ENCODE assay signal across 24 cellular contexts in genomic region chr9:133389562-133389961, GRCh38. TPM values are rescaled to one million over a fixed set of nuclear protein-coding genes. Genes with fewer than 3 reads are reported as not detected.
DNase-seq lines count a peak whose midpoint lies in the region; ATAC-seq lines count a peak whose summit lies in the region.
"Had no signal": no experiment of that assay in that cellular context is flagged by ENCODE, and none has a peak within 500 bp of the region (broad histone marks: within the 10 kb centered on the region; RNA-seq: fewer than 3 reads in every experiment).

No MANE protein-coding gene starts in this region.

- WGBS in neuronal stem cell (ENCODE audit: extremely low coverage in 2 of 2, insufficient read length in 2 of 2, insufficient replicate concordance in 1 of 2), 2 donors: no CpG with 5 or more reads among the region's 13 CpGs

- ATAC-seq in HG02981 (IDR thresholded peaks at IDR 0.05; ENCODE audit: unreplicated experiment) (no peak), GM18867 (IDR thresholded peaks at IDR 0.05; ENCODE audit: unreplicated experiment) (no peak)
- ATAC-seq: GM12878 had no signal

- no peak overlapping the region for H2BK120ac ChIP-seq in neuronal stem cell (ENCODE audit: low read depth, low read length)

- H2BK15ac ChIP-seq in neuronal stem cell (ENCODE audit: low read length): peak overlapping the region; percentile 58

- H3K23ac ChIP-seq in neuronal stem cell (ENCODE audit: low read depth, low read length, poor library complexity): no peak overlapping the region

- H2AFZ ChIP-seq in neuronal stem cell (ENCODE audit: low read length): no peak overlapping the region

- no peak overlapping the region for H3K4ac ChIP-seq in neuronal stem cell (ENCODE audit: low read length)

- no peak overlapping the region for H3K9ac ChIP-seq in neuronal stem cell (ENCODE audit: low read depth, low read length, poor library complexity)
- H3K9ac ChIP-seq: BLaER1 had no signal

- DNase-seq in H7 (peak; percentile 42), neuronal stem cell (ENCODE audit: low spot score) (no peak), MV-4-11 (lab: John Stamatoyannopoulos, UW) (no peak)
- DNase-seq: 8988T; ACHN; BE2C; C1 segment of cervical spinal cord; CD4-positive, CD25-positive, alpha-beta regulatory T cell; CD8-positive, alpha-beta memory T cell; COR-L47; DMS 273 treated with DMSO at 0.1 percent for 48 hours; DMS153; DMS53; DMS79; DND-41; EL; GDM1 had no signal

- peak overlapping the region; percentile 16 for H2BK12ac ChIP-seq in neuronal stem cell (ENCODE audit: low read length)

- H4K8ac ChIP-seq in neuronal stem cell (ENCODE audit: low read depth, low read length): no peak overlapping the region

- no peaks in the 10 kb centered on the region for H3K79me1 ChIP-seq in neuronal stem cell (ENCODE audit: low read depth, low read length)

- H3K14ac ChIP-seq in neuronal stem cell (ENCODE audit: low read length): no peak overlapping the region

- H3K4me3 ChIP-seq in H7 (ENCODE audit: insufficient read depth, low read depth, low read length) (no peak overlapping the region), neuronal stem cell (ENCODE audit: low read length in 2 of 2) (no peak overlapping the region)
- H3K4me3 ChIP-seq: BLaER1, GM12878 had no signal

- H4K91ac ChIP-seq in neuronal stem cell (ENCODE audit: low read depth, low read length, poor library complexity): no peak overlapping the region

- peaks cover 4 to 6% of the 10 kb centered on the region in 2 donors for H3K9me3 ChIP-seq in neuronal stem cell (replicated peaks in 1 of 2; ENCODE audit: control insufficient read depth in 2 of 2, insufficient read depth in 1 of 2, low read depth in 1 of 2, low read length in 2 of 2)
- H3K9me3 ChIP-seq: BE2C had no signal

- no peak overlapping the region for H3K4me2 ChIP-seq in neuronal stem cell (ENCODE audit: insufficient read depth, low read length, poor library complexity, severe bottlenecking)
- H3K4me2 ChIP-seq: BLaER1 had no signal

- H3K36me3 ChIP-seq in H7 (replicated peaks; ENCODE audit: control insufficient read depth, insufficient read depth, low read length): no peaks in the 10 kb centered on the region
- H3K36me3 ChIP-seq in neuronal stem cell (replicated peaks in 1 of 2; ENCODE audit: control insufficient read depth in 2 of 2, insufficient read depth in 2 of 2, low read length in 2 of 2): no peaks in the 10 kb centered on the region
- H3K36me3 ChIP-seq: BE2C, BLaER1 had no signal

- peaks cover 0 to 2% of the 10 kb centered on the region in 2 donors for H3K4me1 ChIP-seq in neuronal stem cell (ENCODE audit: control insufficient read depth in 2 of 2, insufficient read depth in 1 of 2, low read depth in 1 of 2, low read length in 2 of 2)
- H3K4me1 ChIP-seq: BE2C, BLaER1 had no signal

- H3K18ac ChIP-seq in neuronal stem cell (ENCODE audit: low read length): no peak overlapping the region

- H3K27me3 ChIP-seq in H7 (ENCODE audit: control insufficient read depth, insufficient read depth, low read length) (no peaks in the 10 kb centered on the region), neuronal stem cell (ENCODE audit: control insufficient read depth in 3 of 3, insufficient read depth in 3 of 3, low read depth in 1 of 3, low read length in 3 of 3) (no peaks in the 10 kb centered on the region)
- H3K27me3 ChIP-seq: BE2C, BLaER1 had no signal

- no peak overlapping the region for H2AK5ac ChIP-seq in neuronal stem cell (ENCODE audit: low read depth, low read length)

- H3K27ac ChIP-seq in angular gyrus (ENCODE audit: low read depth, low read length) (peak overlapping the region; percentile 40), neuronal stem cell (replicated peaks; ENCODE audit: low read length) (no peak overlapping the region)
- H3K27ac ChIP-seq: BLaER1 had no signal

- peak overlapping the region; percentile 71 for H2BK5ac ChIP-seq in neuronal stem cell (ENCODE audit: low read length)

RNA-seq across cellular contexts. Expression of gene STKLD1, which starts 13.4 kb away (rescaled TPM):
- total RNA-seq in H7 (2014; rRNA removed; shearing (Covaris generic)): 0.17 and 0.41 TPM in 2 replicates
- polyA plus RNA-seq in neuronal stem cell (2013, experiment 1 of 2): 1.9 TPM
- polyA plus RNA-seq in neuronal stem cell (2013, experiment 2 of 2): 1.6 TPM
- polyA plus RNA-seq: CD14-positive monocyte had no signal

RNA-seq across cellular contexts. Expression of gene SURF4, which starts 13.7 kb away (rescaled TPM):
- total RNA-seq in H7 (2014; rRNA removed; shearing (Covaris generic)): 174 and 181 TPM in 2 replicates
- 107 TPM for polyA plus RNA-seq in neuronal stem cell (2013, experiment 1 of 2)
- polyA plus RNA-seq in neuronal stem cell (2013, experiment 2 of 2): 106 TPM

RNA-seq across cellular contexts. Expression of gene REXO4, which starts 28.2 kb away (rescaled TPM):
- 28.5 and 33.5 TPM in 2 replicates for total RNA-seq in H7 (2014; rRNA removed; shearing (Covaris generic))
- polyA plus RNA-seq in neuronal stem cell (2013, experiment 1 of 2): 29.0 TPM
- 28.1 TPM for polyA plus RNA-seq in neuronal stem cell (2013, experiment 2 of 2)

RNA-seq across cellular contexts. Expression of gene ADAMTS13, which starts 32.6 kb away (rescaled TPM):
- 2.8 and 5.5 TPM in 2 replicates for total RNA-seq in H7 (2014; rRNA removed; shearing (Covaris generic))
- polyA plus RNA-seq in neuronal stem cell (2013, experiment 1 of 2): 4.0 TPM
- polyA plus RNA-seq in neuronal stem cell (2013, experiment 2 of 2): 3.9 TPM
- polyA plus RNA-seq: CD14-positive monocyte; CD4-positive, alpha-beta memory T cell had no signal

RNA-seq across cellular contexts. Expression of gene SURF2, which starts 33.2 kb away (rescaled TPM):
- 25.8 and 28.1 TPM in 2 replicates for total RNA-seq in H7 (2014; rRNA removed; shearing (Covaris generic))
- polyA plus RNA-seq in neuronal stem cell (2013, experiment 1 of 2): 22.0 TPM
- 22.0 TPM for polyA plus RNA-seq in neuronal stem cell (2013, experiment 2 of 2)
